ENCODE assay signal across 8 cellular contexts in genomic region chr16:14186007-14186953, GRCh38.
DNase-seq lines count a peak whose midpoint lies in the region; ATAC-seq and TF ChIP-seq lines count a peak whose summit lies in the region.

No MANE protein-coding gene starts in this region.

- 0 out of 2 replicates have a peak overlapping the region, but pooled peaks have one; percentile 5 for H3K9ac ChIP-seq in HUES48 (ENCODE audit: low read depth, low read length)

- DNase-seq in cardiac septum (ENCODE audit: low spot score) = peak; percentile 80
- DNase-seq in posterior vena cava (ENCODE audit: low spot score) = peak; percentile 83
- DNase-seq in UCSD-AML1 (lab: John Stamatoyannopoulos, UW; ENCODE audit: unreplicated experiment) = no peak

- TF ChIP-seq CTCF in C4-2B (conservative IDR thresholded peaks at IDR 0.05) (peak; percentile 66), WI38 (IDR thresholded peaks at IDR 0.05; ENCODE audit: low read depth, low read length) (peak; percentile 42; the same call in 1 of the 2 replicates)

- H3K4me3 ChIP-seq in HUES48 (ENCODE audit: low read depth, low read length) = peak overlapping the region; percentile 23
- peak overlapping the region; percentile 19 for H3K4me3 ChIP-seq in WI38 (ENCODE audit: low read depth, low read length)

- H3K36me3 ChIP-seq in HUES48 (ENCODE audit: control insufficient read depth, insufficient read depth, low read length) = no peaks in the 10 kb centered on the region

- no peaks in the 10 kb centered on the region for H3K27me3 ChIP-seq in HUES48 (ENCODE audit: control insufficient read depth, insufficient read depth, low read length)

- H3K9me3 ChIP-seq in HUES48 (ENCODE audit: control insufficient read depth, insufficient read depth, low read length) = no peaks in the 10 kb centered on the region

- H3K4me1 ChIP-seq in HUES48 (ENCODE audit: control insufficient read depth, insufficient read depth, low read length) = peaks cover 29% of the 10 kb centered on the region

- intact Hi-C loops in cardiac septum (cut with DNase I) = loop anchor here (5.0 kb wide), 3 partner anchors 114 to 264 kb away; partner anchors contain the start of genes ERCC4 and MRTFB
- intact Hi-C loops in posterior vena cava (cut with DNase I) = no loop called here

- H3K27ac ChIP-seq in C4-2B (no peak overlapping the region), HUES48 (ENCODE audit: low read depth, low read length) (peak overlapping the region; percentile 39)

- ATAC-seq in GM18868 (IDR thresholded peaks at IDR 0.05; ENCODE audit: unreplicated experiment) (no peak), HG02623 (IDR thresholded peaks at IDR 0.05; ENCODE audit: unreplicated experiment) (no peak)
